37 cellular contexts compared by ENCODE assay signal in the genomic region with DNA sequence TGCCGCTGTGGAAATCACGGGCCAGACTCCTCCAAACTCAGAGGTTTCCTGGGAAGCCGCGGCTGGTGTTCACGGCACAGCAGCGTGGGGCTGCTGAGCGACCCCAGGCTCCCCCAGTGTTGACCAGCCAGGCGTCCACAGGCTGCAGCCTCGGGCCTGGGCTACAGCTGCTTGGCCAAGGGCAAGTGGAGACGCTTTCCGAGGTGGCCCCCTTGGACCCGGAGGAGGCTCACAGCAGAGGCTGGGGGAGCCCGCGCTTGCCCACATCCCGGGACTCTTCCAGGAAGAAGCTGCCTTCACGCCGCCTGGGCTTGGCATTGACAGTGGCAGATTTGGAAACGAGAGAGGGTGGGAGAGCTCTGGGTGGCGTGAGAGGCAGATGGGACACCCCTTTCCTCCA. TPM values are rescaled to one million over a fixed set of nuclear protein-coding genes. Genes with fewer than 3 reads are reported as not detected.
"Had no signal": no experiment of that assay in that cellular context is flagged by ENCODE, and none has a peak within 500 bp of the region (broad histone marks: within the 10 kb centered on the region; RNA-seq: fewer than 3 reads in every experiment).

No MANE protein-coding gene starts in this region.

- H3K4me3 ChIP-seq: breast epithelium, Peyer's patch had no signal

- H3K36me3 Mint-ChIP-seq: activated CD8-positive, alpha-beta memory T cell treated with anti-CD3 and anti-CD28 coated beads, Interleukin-2, amount 10 ng/mL, durations not matched to agents 7 days and 5 days; activated naive CD8-positive, alpha-beta T cell treated with anti-CD3 and anti-CD28 coated beads for 36 hours had no signal

- H3K27me3 Mint-ChIP-seq: activated CD4-positive, alpha-beta memory T cell treated with anti-CD3 and anti-CD28 coated beads, Interleukin-2, amount 10 ng/mL, durations not matched to agents 7 days and 5 days; activated CD8-positive, alpha-beta memory T cell treated with anti-CD3 and anti-CD28 coated beads, Interleukin-2, amount 10 ng/mL, durations not matched to agents 7 days and 5 days; activated naive CD8-positive, alpha-beta T cell treated with anti-CD3 and anti-CD28 coated beads for 36 hours had no signal

- DNase-seq: activated CD4-positive, alpha-beta memory T cell treated with anti-CD3 and anti-CD28 coated beads, Interleukin-2, amount 10 ng/mL, durations not matched to agents 7 days and 5 days; activated CD4-positive, alpha-beta T cell treated with anti-CD3 and anti-CD28 coated beads for 1 hour; activated CD4-positive, alpha-beta T cell treated with anti-CD3 and anti-CD28 coated beads for 48 hours; activated CD4-positive, CD25-positive, alpha-beta regulatory T cell; activated CD8-positive, alpha-beta memory T cell treated with anti-CD3 and anti-CD28 coated beads for 24 hours; activated CD8-positive, alpha-beta memory T cell treated with anti-CD3 and anti-CD28 coated beads, Interleukin-2, amount 10 ng/mL, durations not matched to agents 7 days and 5 days; activated CD8-positive, alpha-beta memory T cell treated with anti-CD3 and anti-CD28 coated beads, Interleukin-2, amount 50 U/mL, for 48 hours; activated effector memory CD4-positive, alpha-beta T cell treated with anti-CD3 and anti-CD28 coated beads, Interleukin-2, amount 50 U/mL, for 16 hours; activated naive CD4-positive, alpha-beta T cell; activated naive CD4-positive, alpha-beta T cell treated with anti-CD3 and anti-CD28 coated beads, Interleukin-2, amount 50 U/mL, for 16 hours; activated naive CD8-positive, alpha-beta T cell treated with anti-CD3 and anti-CD28 coated beads for 36 hours; activated T-cell treated with anti-CD3 and anti-CD28 coated beads, Interleukin-2, amount 50 U/mL, for 48 hours; amniotic stem cell; aorta; Karpas-422; NCI-H1105; NCI-H1436; NCI-H1694; NCI-H1930; NCI-H2081 treated with DMSO at 0.1 percent for 48 hours; NCI-H226; NCI-H446 treated with DMSO at 0.1 percent for 48 hours; NCI-H524; NCI-H69; PC-3; Peyer's patch; RPMI8226; SIG-M5; SW 1271; T-helper 1 cell; T-helper 2 cell; T-helper 9 cell had no signal

- H3K4me3 Mint-ChIP-seq: activated CD4-positive, alpha-beta memory T cell treated with anti-CD3 and anti-CD28 coated beads, Interleukin-2, amount 10 ng/mL, durations not matched to agents 7 days and 5 days; activated CD8-positive, alpha-beta memory T cell treated with anti-CD3 and anti-CD28 coated beads, Interleukin-2, amount 10 ng/mL, durations not matched to agents 7 days and 5 days; activated naive CD8-positive, alpha-beta T cell treated with anti-CD3 and anti-CD28 coated beads for 36 hours had no signal

- H3K9me3 Mint-ChIP-seq: activated CD4-positive, alpha-beta memory T cell treated with anti-CD3 and anti-CD28 coated beads, Interleukin-2, amount 10 ng/mL, durations not matched to agents 7 days and 5 days; activated naive CD8-positive, alpha-beta T cell treated with anti-CD3 and anti-CD28 coated beads for 36 hours had no signal

- H3K36me3 ChIP-seq: breast epithelium had no signal

- H3K4me1 Mint-ChIP-seq: activated CD4-positive, alpha-beta memory T cell treated with anti-CD3 and anti-CD28 coated beads, Interleukin-2, amount 10 ng/mL, durations not matched to agents 7 days and 5 days; activated CD8-positive, alpha-beta memory T cell treated with anti-CD3 and anti-CD28 coated beads, Interleukin-2, amount 10 ng/mL, durations not matched to agents 7 days and 5 days; activated naive CD8-positive, alpha-beta T cell treated with anti-CD3 and anti-CD28 coated beads for 36 hours had no signal

- H3K27ac Mint-ChIP-seq: activated CD4-positive, alpha-beta memory T cell treated with anti-CD3 and anti-CD28 coated beads, Interleukin-2, amount 10 ng/mL, durations not matched to agents 7 days and 5 days; activated CD8-positive, alpha-beta memory T cell treated with anti-CD3 and anti-CD28 coated beads, Interleukin-2, amount 10 ng/mL, durations not matched to agents 7 days and 5 days; activated naive CD8-positive, alpha-beta T cell treated with anti-CD3 and anti-CD28 coated beads for 36 hours had no signal

- ATAC-seq: activated CD8-positive, alpha-beta memory T cell treated with anti-CD3 and anti-CD28 coated beads, Interleukin-2, amount 10 ng/mL, durations not matched to agents 7 days and 5 days; PC-3; Right ventricle myocardium inferior had no signal

- H3K9me3 ChIP-seq: breast epithelium, Peyer's patch had no signal

- H3K27ac ChIP-seq: breast epithelium, Peyer's patch, VCaP had no signal

- H3K27me3 ChIP-seq: breast epithelium, Peyer's patch had no signal

- H3K4me1 ChIP-seq: breast epithelium, Peyer's patch had no signal

RNA-seq across cellular contexts. Expression of a gene that starts 53.1 kb away (rescaled TPM):
- total RNA-seq: activated CD4-positive, alpha-beta memory T cell treated with anti-CD3 and anti-CD28 coated beads, Interleukin-2, amount 10 ng/mL, durations not matched to agents 7 days and 5 days; activated CD8-positive, alpha-beta memory T cell treated with anti-CD3 and anti-CD28 coated beads, Interleukin-2, amount 10 ng/mL, durations not matched to agents 7 days and 5 days; activated naive CD8-positive, alpha-beta T cell treated with anti-CD3 and anti-CD28 coated beads for 36 hours; cardiac septum; MCF 10A; PC-3; Peyer's patch; Right ventricle myocardium inferior had no signal
- polyA plus RNA-seq: aorta had no signal
